In genomic region chr5:143564417-143564816, GRCh38 we compare ENCODE assay signal across 12 cellular contexts.
DNase-seq lines count a peak whose midpoint lies in the region; ATAC-seq and TF ChIP-seq lines count a peak whose summit lies in the region.
"Had no signal": no experiment of that assay in that cellular context is flagged by ENCODE, and none has a peak within 500 bp of the region (broad histone marks: within the 10 kb centered on the region; RNA-seq: fewer than 3 reads in every experiment).

No MANE protein-coding gene starts in this region.

- no peaks in the 10 kb centered on the region for H3K9me3 ChIP-seq in SU-DHL-6 (ENCODE audit: insufficient read depth, low read length)
- H3K9me3 ChIP-seq in esophagus squamous epithelium = no peaks in the 10 kb centered on the region

- no peaks in the 10 kb centered on the region for H3F3A ChIP-seq in SU-DHL-6 (ENCODE audit: insufficient read depth)

- peak; percentile 100 for ATAC-seq in GM18868 (IDR thresholded peaks at IDR 0.05; ENCODE audit: unreplicated experiment)
- peak; percentile 99 for ATAC-seq in GM21529 (IDR thresholded peaks at IDR 0.05; ENCODE audit: unreplicated experiment)
- ATAC-seq in HG03159 (IDR thresholded peaks at IDR 0.05; ENCODE audit: unreplicated experiment) = peak; percentile 99

- CTCF ChIA-PET in activated naive CD4-positive, alpha-beta T cell treated with anti-CD3 and anti-CD28 coated beads for 36 hours (lab: Charles Lee) = no interaction called here

- no peaks in the 10 kb centered on the region for H3K36me3 ChIP-seq in SU-DHL-6 (ENCODE audit: low read length)
- no peaks in the 10 kb centered on the region for H3K36me3 ChIP-seq in esophagus squamous epithelium

- DNase-seq in esophagus squamous epithelium (lab: John Stamatoyannopoulos, UW) (no peak), NCI-H69 (lab: John Stamatoyannopoulos, UW) (no peak), amniotic stem cell (lab: John Stamatoyannopoulos, UW) (no peak)
- no peak for DNase-seq in activated naive CD4-positive, alpha-beta T cell treated with anti-CD3 and anti-CD28 coated beads for 36 hours
- DNase-seq: caudate nucleus; NCI-H2081 treated with DMSO at 0.1 percent for 48 hours; stimulated activated CD4-positive, alpha-beta T cell treated with anti-CD3 and anti-CD28 coated beads, Interleukin-12 subunit alpha, Interleukin-12 subunit beta, amount 100 ng/mL, for 4 hours; SW 1271 had no signal

- no peak overlapping the region for H3K9ac ChIP-seq in SU-DHL-6 (ENCODE audit: low read length)

- peak overlapping the region; percentile 63 for H3K4me2 ChIP-seq in SU-DHL-6 (ENCODE audit: low read depth, low read length, poor library complexity, severe bottlenecking)

- no peak for TF ChIP-seq CTCF in SU-DHL-6 (IDR thresholded peaks at IDR 0.05; ENCODE audit: insufficient read depth, low read length, poor library complexity, severe bottlenecking)
- TF ChIP-seq CTCF in esophagus squamous epithelium (IDR thresholded peaks at IDR 0.05) = no peak

- H3K4me3 ChIP-seq in SU-DHL-6 (ENCODE audit: insufficient read depth, low read length, poor library complexity, severe bottlenecking) = peak overlapping the region; percentile 9
- no peak overlapping the region for H3K4me3 ChIP-seq in esophagus squamous epithelium

- H3K79me2 ChIP-seq in SU-DHL-6 (ENCODE audit: insufficient read depth, low read length) = no peaks in the 10 kb centered on the region

- no peak for TF ChIP-seq POLR2A in esophagus squamous epithelium (IDR thresholded peaks at IDR 0.05)

- no peaks in the 10 kb centered on the region for H3K9me3 Mint-ChIP-seq in activated naive CD4-positive, alpha-beta T cell treated with anti-CD3 and anti-CD28 coated beads for 36 hours

- H3K36me3 Mint-ChIP-seq in activated naive CD4-positive, alpha-beta T cell treated with anti-CD3 and anti-CD28 coated beads for 36 hours (ENCODE audit: low read depth) = no peaks in the 10 kb centered on the region

- H3K27me3 ChIP-seq in SU-DHL-6 (ENCODE audit: low read length) = no peaks in the 10 kb centered on the region
- no peaks in the 10 kb centered on the region for H3K27me3 ChIP-seq in esophagus squamous epithelium

- no peaks in the 10 kb centered on the region for H4K20me1 ChIP-seq in SU-DHL-6 (ENCODE audit: low read depth, low read length)

- H3K4me3 Mint-ChIP-seq in activated naive CD4-positive, alpha-beta T cell treated with anti-CD3 and anti-CD28 coated beads for 36 hours = no peak overlapping the region

- peak overlapping the region; percentile 44 for H2AFZ ChIP-seq in SU-DHL-6 (ENCODE audit: low read depth, low read length, severe bottlenecking)

- no peaks in the 10 kb centered on the region for H3K4me1 ChIP-seq in esophagus squamous epithelium

- no peaks in the 10 kb centered on the region for H3K9me2 ChIP-seq in SU-DHL-6 (replicated peaks; ENCODE audit: insufficient read depth, low read length)

- no peak overlapping the region for H3K27ac Mint-ChIP-seq in activated naive CD4-positive, alpha-beta T cell treated with anti-CD3 and anti-CD28 coated beads for 36 hours

- H3K27ac ChIP-seq in SU-DHL-6 (ENCODE audit: low read depth, low read length) (peak overlapping the region; percentile 59), esophagus squamous epithelium (no peak overlapping the region)

- H3K4me1 Mint-ChIP-seq in activated naive CD4-positive, alpha-beta T cell treated with anti-CD3 and anti-CD28 coated beads for 36 hours (ENCODE audit: low read depth) = peaks cover 4% of the 10 kb centered on the region

- intact Hi-C loops in esophagus squamous epithelium (cut with DNase I) = no loop called here
- intact Hi-C loops in activated naive CD4-positive, alpha-beta T cell treated with anti-CD3 and anti-CD28 coated beads for 36 hours (cut with micrococcal nuclease) = no loop called here

- no peaks in the 10 kb centered on the region for H3K27me3 Mint-ChIP-seq in activated naive CD4-positive, alpha-beta T cell treated with anti-CD3 and anti-CD28 coated beads for 36 hours (ENCODE audit: low read depth)
